In the genomic region with DNA sequence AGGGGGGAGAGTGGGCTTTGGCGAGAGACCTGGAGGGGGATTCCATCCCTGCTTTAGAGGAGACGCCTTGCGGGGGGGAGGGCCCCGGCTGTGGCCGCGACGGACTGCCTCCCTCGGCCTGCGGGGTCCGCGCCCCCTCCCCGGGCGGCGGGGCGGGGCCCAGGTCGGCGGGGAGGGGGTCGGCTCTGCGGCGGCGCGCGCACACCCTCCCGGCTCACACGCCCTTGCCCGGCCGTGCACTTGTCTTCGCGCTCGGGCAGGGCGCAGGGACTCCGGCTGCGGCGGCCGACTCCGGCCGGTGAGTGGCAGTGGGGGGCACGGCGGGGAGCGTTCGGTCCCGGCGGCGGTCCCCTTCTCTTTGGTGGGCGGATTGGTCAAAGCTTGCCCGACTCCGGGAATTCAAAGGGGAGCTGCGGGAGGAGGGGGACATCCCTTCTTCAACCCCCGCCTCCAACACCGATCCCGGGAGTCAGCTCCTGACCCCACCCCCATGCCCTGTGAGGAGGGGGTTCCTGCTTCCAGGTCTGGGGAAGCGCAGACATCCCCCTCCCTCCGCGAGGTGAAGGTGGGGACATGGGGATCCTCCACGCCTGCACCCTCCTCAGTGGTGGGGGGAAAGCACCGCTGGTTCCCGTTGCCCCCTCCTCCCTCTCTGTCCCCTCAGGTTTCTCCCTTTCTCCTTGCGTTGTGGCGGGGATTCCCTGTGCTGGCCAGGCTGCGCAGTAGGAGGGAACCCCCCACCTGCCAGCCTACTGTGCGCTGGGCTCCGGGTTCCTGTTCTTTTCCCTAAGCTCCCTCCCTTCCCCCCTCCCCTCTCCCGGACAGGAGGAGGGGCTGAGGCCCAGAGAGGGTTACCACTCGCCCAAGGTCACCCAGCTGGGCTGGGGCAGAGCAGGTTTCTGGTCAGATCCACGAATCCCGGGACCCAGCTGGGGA, we compare ENCODE assay signal across 12 cellular contexts. TPM values are rescaled to one million over a fixed set of nuclear protein-coding genes. Genes with fewer than 3 reads are reported as not detected.
A peak's percentile ranks its signal among the peaks of the same experiment; 100 is the strongest.
DNase-seq lines count a peak whose midpoint lies in the region; ATAC-seq and TF ChIP-seq lines count a peak whose summit lies in the region.
"Had no signal": no experiment of that assay in that cellular context is flagged by ENCODE, and none has a peak within 500 bp of the region (broad histone marks: within the 10 kb centered on the region; RNA-seq: fewer than 3 reads in every experiment).

No MANE protein-coding gene starts in this region.

- H3K36me3 Mint-ChIP-seq in immature natural killer cell, result no peaks in the 10 kb centered on the region
- H3K36me3 Mint-ChIP-seq: activated CD8-positive, alpha-beta memory T cell treated with anti-CD3 and anti-CD28 coated beads, Interleukin-2, amount 10 ng/mL, durations not matched to agents 7 days and 5 days had no signal

- H3K27ac ChIP-seq in testis, result no peak overlapping the region

- ATAC-seq in HG02852 (IDR thresholded peaks at IDR 0.05; ENCODE audit: unreplicated experiment) (no peak), HG02870 (IDR thresholded peaks at IDR 0.05; ENCODE audit: unreplicated experiment) (no peak), GM19023 (IDR thresholded peaks at IDR 0.05; ENCODE audit: unreplicated experiment) (no peak)
- ATAC-seq: activated CD8-positive, alpha-beta memory T cell treated with anti-CD3 and anti-CD28 coated beads, Interleukin-2, amount 10 ng/mL, durations not matched to agents 7 days and 5 days had no signal

- TF ChIP-seq POLR2A in testis (IDR thresholded peaks at IDR 0.05), result no peak

- H3K9me3 ChIP-seq in testis, result no peaks in the 10 kb centered on the region

- H3K9me3 Mint-ChIP-seq in immature natural killer cell, result peaks cover 0 to under 1% (median 0%) of the 10 kb centered on the region in 6 donors
- H3K9me3 Mint-ChIP-seq: HFFc6 had no signal

- DNase-seq in 8988T (peak; percentile 55), D341Med (ENCODE audit: low spot score) (peak; percentile 67), SK-N-DZ (ENCODE audit: low spot score) (peak; percentile 55), immature natural killer cell (no peak), testis (no peak)
- DNase-seq: activated CD8-positive, alpha-beta memory T cell treated with anti-CD3 and anti-CD28 coated beads, Interleukin-2, amount 10 ng/mL, durations not matched to agents 7 days and 5 days; DND-41; HFFc6; stimulated activated CD4-positive, alpha-beta T cell treated with anti-CD3 and anti-CD28 coated beads, Interleukin-12 subunit alpha, Interleukin-12 subunit beta, amount 100 ng/mL, for 4 hours had no signal

- intact Hi-C loops in testis (cut with DNase I; ENCODE audit: low total_unique reads), result no loop called here

- no peaks in the 10 kb centered on the region for H3K36me3 ChIP-seq in testis (ENCODE audit: low read depth, missing control alignments)

- H3K4me1 ChIP-seq in testis, result peaks cover 44% of the 10 kb centered on the region

- no peaks in the 10 kb centered on the region for H3K27me3 ChIP-seq in testis

- H3K4me3 ChIP-seq in testis, result no peak overlapping the region

- no peak for TF ChIP-seq CTCF in testis (IDR thresholded peaks at IDR 0.05)

- 1 to 2% methylated on average over 20 to 56 of the region's 66 CpGs for WGBS in testis, 2 donors

- H3K27me3 Mint-ChIP-seq in immature natural killer cell (ENCODE audit: low read depth in 3 of 3), result peaks cover 35 to 45% (median 36%) of the 10 kb centered on the region in 3 donors

- H3K4me1 Mint-ChIP-seq in immature natural killer cell, result peaks cover 26 to 34% of the 10 kb centered on the region in 2 donors

- H3K27ac Mint-ChIP-seq in immature natural killer cell, result peak overlapping the region in 1 of 6 donors; percentile 40
- H3K27ac Mint-ChIP-seq: activated CD8-positive, alpha-beta memory T cell treated with anti-CD3 and anti-CD28 coated beads, Interleukin-2, amount 10 ng/mL, durations not matched to agents 7 days and 5 days; HFFc6 had no signal

- peak overlapping the region in 4 of 5 donors; percentile 18 to 51 (median 47) for H3K4me3 Mint-ChIP-seq in immature natural killer cell
- H3K4me3 Mint-ChIP-seq: activated CD8-positive, alpha-beta memory T cell treated with anti-CD3 and anti-CD28 coated beads, Interleukin-2, amount 10 ng/mL, durations not matched to agents 7 days and 5 days; HFFc6 had no signal

RNA-seq across cellular contexts. Expression of a gene that starts 14.6 kb away (rescaled TPM):
- polyA plus RNA-seq in SK-N-DZ (2014; cell fraction: cytosol; rRNA removed), result 12.7 and 14.1 TPM in 2 replicates
- 10.7 and 17.0 TPM in 2 replicates for polyA plus RNA-seq in SK-N-DZ (2014; cell fraction: nucleus; rRNA removed)
- not detected for polyA plus RNA-seq in immature natural killer cell
- total RNA-seq in testis, result 10 to 100 TPM; 10.3 to 15.9 TPM
- polyA plus RNA-seq in testis (ENCODE audit: insufficient read depth, low read depth, low replicate concordance), result 4.4 TPM
- total RNA-seq: HFFc6 had no signal

RNA-seq across cellular contexts. Expression of a gene that starts 19.5 kb away (rescaled TPM):
- polyA plus RNA-seq in SK-N-DZ (2014; cell fraction: cytosol; rRNA removed), result 29.3 and 53.5 TPM in 2 replicates
- polyA plus RNA-seq in SK-N-DZ (2014; cell fraction: nucleus; rRNA removed), result 17.7 and 45.8 TPM in 2 replicates
- polyA plus RNA-seq in immature natural killer cell, result 10 to 100 TPM; 45.5 to 76.9 (median 52.1) TPM
- total RNA-seq in testis, result 10 to 100 TPM; 51.5 to 69.5 TPM
- 75.0 TPM for polyA plus RNA-seq in testis (ENCODE audit: insufficient read depth, low read depth, low replicate concordance)

RNA-seq across cellular contexts. Expression of a gene that starts 55.7 kb away (rescaled TPM):
- 3.1 and 3.6 TPM in 2 replicates for polyA plus RNA-seq in SK-N-DZ (2014; cell fraction: cytosol; rRNA removed)
- polyA plus RNA-seq in SK-N-DZ (2014; cell fraction: nucleus; rRNA removed), result 3.2 and 18.3 TPM in 2 replicates
- polyA plus RNA-seq in immature natural killer cell (10 to 100 TPM; 31.4 to 39.2 (median 38.6) TPM), testis (ENCODE audit: insufficient read depth, low read depth, low replicate concordance) (10.3 TPM)
- total RNA-seq in testis, result 10 to 100 TPM; 13.0 to 15.3 TPM

Comparison
In these comparisons a context has a peak if more than half of its experiments do, and no peak if none do; other contexts are left out.
1. DNase-seq: peak in 8988T (single experiment), D341Med (single experiment) and SK-N-DZ (single experiment); none in immature natural killer cell (0 of 3) and testis (single experiment).